Comparison of ENCODE assay signal across 8 cellular contexts in genomic region chr6:108260126-108260808, GRCh38. TPM values are rescaled to one million over a fixed set of nuclear protein-coding genes. Genes with fewer than 3 reads are reported as not detected.
DNase-seq lines count a peak whose midpoint lies in the region; ATAC-seq and TF ChIP-seq lines count a peak whose summit lies in the region.

No MANE protein-coding gene starts in this region.

- H3K27me3 Mint-ChIP-seq in activated CD8-positive, alpha-beta T cell treated with anti-CD3 and anti-CD28 coated beads, Interleukin-2, amount 10 ng/mL, durations not matched to agents 7 days and 5 days (ENCODE audit: low read depth), result peaks cover 3% of the 10 kb centered on the region

- POLR2A ChIA-PET in activated CD8-positive, alpha-beta T cell treated with anti-CD3 and anti-CD28 coated beads, Interleukin-2, amount 10 ng/mL, durations not matched to agents 7 days and 5 days (lab: Charles Lee), result interaction anchor here (0.9 to 3.5 kb wide), 8 partner anchors 13 to 642 kb away, joined by 3 to 27 read pairs (median 4); partner anchors contain the start of gene AFG1L

- 2% methylated on average over 25 of the region's 29 CpGs for WGBS in esophagus muscularis mucosa
- 1 to 3% methylated on average over 19 to 25 of the region's 29 CpGs for WGBS in thyroid gland, 2 donors

- H3K27ac ChIP-seq in esophagus muscularis mucosa (replicated peaks in 1 of 4), result peak overlapping the region; percentile 93 to 95 (median 94)
- H3K27ac ChIP-seq in mucosa of rectum (ENCODE audit: low read depth in 2 of 2, low read length in 2 of 2), result peak overlapping the region; percentile 95
- H3K27ac ChIP-seq in thyroid gland, result peak overlapping the region; percentile 95 to 99 (median 98)

- TF ChIP-seq POLR2A in esophagus muscularis mucosa (IDR thresholded peaks at IDR 0.05; ENCODE audit: low read depth), result no peak
- peak in 1 of 2 donors; percentile 8 for TF ChIP-seq POLR2A in thyroid gland (IDR thresholded peaks at IDR 0.05)

- peaks cover 20% of the 10 kb centered on the region for H3K4me1 Mint-ChIP-seq in activated CD8-positive, alpha-beta T cell treated with anti-CD3 and anti-CD28 coated beads, Interleukin-2, amount 10 ng/mL, durations not matched to agents 7 days and 5 days (ENCODE audit: low read depth)

- H3K9me3 ChIP-seq in esophagus muscularis mucosa, result no peaks in the 10 kb centered on the region
- H3K9me3 ChIP-seq in mucosa of rectum (ENCODE audit: control insufficient read depth in 2 of 2, low read length in 2 of 2), result no peaks in the 10 kb centered on the region
- no peaks in the 10 kb centered on the region for H3K9me3 ChIP-seq in thyroid gland

- no peak for TF ChIP-seq CTCF in esophagus muscularis mucosa (IDR thresholded peaks at IDR 0.05)
- TF ChIP-seq CTCF in thyroid gland (IDR thresholded peaks at IDR 0.05), result no peak

- H3K4me1 ChIP-seq in esophagus muscularis mucosa (peaks cover 33 to 52% (median 45%) of the 10 kb centered on the region in 4 donors), mucosa of rectum (ENCODE audit: control insufficient read depth in 2 of 2, insufficient read depth in 2 of 2, low read length in 2 of 2) (peaks cover 0 to 5% of the 10 kb centered on the region in 2 donors), thyroid gland (peaks cover 13 to 23% of the 10 kb centered on the region in 2 donors)

- H3K27me3 ChIP-seq in esophagus muscularis mucosa, result no peaks in the 10 kb centered on the region
- H3K27me3 ChIP-seq in mucosa of rectum (ENCODE audit: control insufficient read depth in 2 of 2, insufficient read depth in 2 of 2, low read length in 2 of 2), result no peaks in the 10 kb centered on the region
- H3K27me3 ChIP-seq in thyroid gland, result no peaks in the 10 kb centered on the region

- intact Hi-C loops in esophagus muscularis mucosa (cut with DNase I), result loop anchor here (2.0 to 10.0 kb wide), 3 partner anchors 35 to 295 kb away; partner anchors contain the start of genes AFG1L and OSTM1
- intact Hi-C loops in thyroid gland (cut with DNase I), result no loop called here

- CTCF ChIA-PET in activated CD8-positive, alpha-beta T cell treated with anti-CD3 and anti-CD28 coated beads, Interleukin-2, amount 10 ng/mL, durations not matched to agents 7 days and 5 days (lab: Charles Lee), result interaction anchor here (0.8 to 2.5 kb wide), 7 partner anchors 20 to 235 kb away, joined by 3 to 22 read pairs (median 4); partner anchors contain the start of gene AFG1L

- H3K9me3 Mint-ChIP-seq in activated CD8-positive, alpha-beta T cell treated with anti-CD3 and anti-CD28 coated beads, Interleukin-2, amount 10 ng/mL, durations not matched to agents 7 days and 5 days (ENCODE audit: insufficient read depth), result no peaks in the 10 kb centered on the region

- H3K9ac ChIP-seq in mucosa of rectum (ENCODE audit: low read depth in 1 of 2, low read length in 2 of 2), result peak overlapping the region; percentile 98 to 99

- peak overlapping the region; percentile 85 to 88 (median 86) for H3K4me3 ChIP-seq in esophagus muscularis mucosa
- peak overlapping the region; percentile 76 to 100 for H3K4me3 ChIP-seq in mucosa of rectum (ENCODE audit: low read length in 2 of 2)
- peak overlapping the region; percentile 82 to 99 (median 95) for H3K4me3 ChIP-seq in thyroid gland (replicated peaks in 1 of 3)

- no peak for TF ChIP-seq EP300 in esophagus muscularis mucosa (IDR thresholded peaks at IDR 0.05)

- DNase-seq in NCI-H1417 (lab: John Stamatoyannopoulos, UW) (peak; percentile 24 to 84 (median 74)), NCI-H1417 treated with DMSO at 0.1 percent for 48 hours (lab: John Stamatoyannopoulos, UW) (no peak), NCI-H146 treated with DMSO at 0.1 percent for 48 hours (lab: John Stamatoyannopoulos, UW; ENCODE audit: unreplicated experiment) (peak; percentile 20), esophagus muscularis mucosa (ENCODE audit: extremely low spot score) (no peak), thyroid gland (peak; percentile 52 to 54)
- DNase-seq in activated CD8-positive, alpha-beta T cell treated with anti-CD3 and anti-CD28 coated beads, Interleukin-2, amount 10 ng/mL, durations not matched to agents 7 days and 5 days, result peak; percentile 44

- peak; percentile 1 for ATAC-seq in HG02588 (IDR thresholded peaks at IDR 0.05; ENCODE audit: unreplicated experiment)
- peak; percentile 9 for ATAC-seq in activated CD8-positive, alpha-beta T cell treated with anti-CD3 and anti-CD28 coated beads, Interleukin-2, amount 10 ng/mL, durations not matched to agents 7 days and 5 days

- peak overlapping the region; percentile 69 for H3K4me3 Mint-ChIP-seq in activated CD8-positive, alpha-beta T cell treated with anti-CD3 and anti-CD28 coated beads, Interleukin-2, amount 10 ng/mL, durations not matched to agents 7 days and 5 days

- peak overlapping the region; percentile 80 for H3K27ac Mint-ChIP-seq in activated CD8-positive, alpha-beta T cell treated with anti-CD3 and anti-CD28 coated beads, Interleukin-2, amount 10 ng/mL, durations not matched to agents 7 days and 5 days

- H3K36me3 Mint-ChIP-seq in activated CD8-positive, alpha-beta T cell treated with anti-CD3 and anti-CD28 coated beads, Interleukin-2, amount 10 ng/mL, durations not matched to agents 7 days and 5 days (ENCODE audit: low read depth), result peaks cover 13% of the 10 kb centered on the region

- H3K36me3 ChIP-seq in esophagus muscularis mucosa, result no peaks in the 10 kb centered on the region
- H3K36me3 ChIP-seq in mucosa of rectum (ENCODE audit: control insufficient read depth in 2 of 2, insufficient read depth in 2 of 2, low read length in 2 of 2), result peaks cover 0 to 7% of the 10 kb centered on the region in 2 donors
- no peaks in the 10 kb centered on the region for H3K36me3 ChIP-seq in thyroid gland

RNA-seq across cellular contexts. Expression of gene SNX3, which starts 0.6 kb away (rescaled TPM):
- total RNA-seq in activated CD8-positive, alpha-beta T cell treated with anti-CD3 and anti-CD28 coated beads, Interleukin-2, amount 10 ng/mL, durations not matched to agents 7 days and 5 days, result 10 to 100 TPM; 91.5 to 91.9 TPM
- total RNA-seq in esophagus muscularis mucosa (100 to 1,000 TPM; 148 to 176 (median 151) TPM), thyroid gland (100 to 1,000 TPM in 3 of 4 donors, 10 to 100 TPM in 1; 97.5 to 208 (median 132) TPM)

RNA-seq across cellular contexts. Expression of gene AFG1L, which starts 34.6 kb away (rescaled TPM):
- total RNA-seq in activated CD8-positive, alpha-beta T cell treated with anti-CD3 and anti-CD28 coated beads, Interleukin-2, amount 10 ng/mL, durations not matched to agents 7 days and 5 days, result 1 to 10 TPM; 4.0 to 7.5 TPM
- total RNA-seq in esophagus muscularis mucosa, result 1 to 10 TPM; 1.5 to 5.4 (median 3.3) TPM
- 1 to 10 TPM; 6.7 to 8.6 (median 7.4) TPM for total RNA-seq in thyroid gland

Comparison
In these comparisons a context has a peak if more than half of its experiments do, and no peak if none do; other contexts are left out.
1. DNase-seq: peak in NCI-H1417 (3 of 3), NCI-H146 treated with DMSO at 0.1 percent for 48 hours (single experiment), activated CD8-positive, alpha-beta T cell treated with anti-CD3 and anti-CD28 coated beads, Interleukin-2, amount 10 ng/mL, durations not matched to agents 7 days and 5 days (single experiment) and thyroid gland (2 of 2); none in NCI-H1417 treated with DMSO at 0.1 percent for 48 hours (single experiment) and esophagus muscularis mucosa (single experiment).
2. Peak in every context shown above with its lines, with median percentiles within 50 percentile points of each other: H3K27ac ChIP-seq and H3K4me3 ChIP-seq.